Comparison of ENCODE assay signal across 14 cellular contexts in genomic region chr16:57008440-57008839, GRCh38. TPM values are rescaled to one million over a fixed set of nuclear protein-coding genes. Genes with fewer than 3 reads are reported as not detected.
"Had no signal": no experiment of that assay in that cellular context is flagged by ENCODE, and none has a peak within 500 bp of the region (broad histone marks: within the 10 kb centered on the region; RNA-seq: fewer than 3 reads in every experiment).

No MANE protein-coding gene starts in this region.

- H3K36me3 Mint-ChIP-seq: type B pancreatic cell had no signal

- H3K4me3 Mint-ChIP-seq: activated T-cell treated with anti-CD3 and anti-CD28 coated beads, Interleukin-2, amount 50 U/mL, for 4 hours; type B pancreatic cell had no signal

- H3K27me3 ChIP-seq: adrenal gland, colonic mucosa, esophagus squamous epithelium, hepatocyte had no signal

- H3K27me3 Mint-ChIP-seq: stimulated activated naive CD8-positive, alpha-beta T cell treated with anti-CD3 and anti-CD28 coated beads, Interleukin-15, amount 100 ng/mL, for 72 hours had no signal

- H3K4me3 ChIP-seq: adrenal gland, colonic mucosa, esophagus squamous epithelium, hepatocyte, lung had no signal

- ATAC-seq: activated T-cell treated with anti-CD3 and anti-CD28 coated beads, Interleukin-2, amount 50 U/mL, for 4 hours; stimulated activated naive CD8-positive, alpha-beta T cell treated with anti-CD3 and anti-CD28 coated beads, Interleukin-15, amount 100 ng/mL, for 72 hours had no signal

- H3K9me3 Mint-ChIP-seq: activated T-cell treated with anti-CD3 and anti-CD28 coated beads, Interleukin-2, amount 50 U/mL, for 4 hours; stimulated activated naive CD8-positive, alpha-beta T cell treated with anti-CD3 and anti-CD28 coated beads, Interleukin-15, amount 100 ng/mL, for 72 hours; type B pancreatic cell had no signal

- H3K79me2 ChIP-seq: hepatocyte had no signal

- H3K4me2 ChIP-seq: hepatocyte had no signal

- DNase-seq: activated CD4-positive, alpha-beta T cell treated with anti-CD3 and anti-CD28 coated beads for 4 hours; activated gamma-delta T cell treated with Interleukin-2 at 50 U/mL for 16 hours; activated T-cell treated with anti-CD3 and anti-CD28 coated beads, Interleukin-2, amount 50 U/mL, for 4 hours; adrenal gland; colonic mucosa; esophagus squamous epithelium; stimulated activated CD4-positive, alpha-beta T cell treated with anti-CD3 and anti-CD28 coated beads, Interleukin-15, amount 100 ng/mL, for 24 hours; stimulated activated CD4-positive, alpha-beta T cell treated with anti-CD3 and anti-CD28 coated beads, Interleukin-4, amount 100 ng/mL, for 24 hours; stimulated activated naive CD8-positive, alpha-beta T cell treated with anti-CD3 and anti-CD28 coated beads, Interleukin-15, amount 100 ng/mL, for 72 hours had no signal

- H2AFZ ChIP-seq: hepatocyte had no signal

- H3K27ac ChIP-seq: adrenal gland, colonic mucosa, esophagus squamous epithelium, hepatocyte had no signal

- H3K27ac Mint-ChIP-seq: type B pancreatic cell had no signal

- H3K36me3 ChIP-seq: colonic mucosa had no signal

- H3K9me3 ChIP-seq: adrenal gland, colonic mucosa, esophagus squamous epithelium had no signal

- H3K4me1 ChIP-seq: adrenal gland, colonic mucosa had no signal

RNA-seq across cellular contexts. Expression of gene CETP, which starts 46.7 kb away (rescaled TPM):
- total RNA-seq: cardiac septum, colonic mucosa, fibroblast of villous mesenchyme, hepatocyte had no signal
- polyA plus RNA-seq: hepatocyte had no signal
